In genomic region chr7:36137754-36138153, GRCh38 we compare ENCODE assay signal across 16 cellular contexts.
"Had no signal": no experiment of that assay in that cellular context is flagged by ENCODE, and none has a peak within 500 bp of the region (broad histone marks: within the 10 kb centered on the region; RNA-seq: fewer than 3 reads in every experiment).

No MANE protein-coding gene starts in this region.

- H3K27me3 ChIP-seq: esophagus squamous epithelium, gastroesophageal sphincter, sigmoid colon had no signal

- H3K4me3 ChIP-seq: esophagus squamous epithelium, gastroesophageal sphincter, psoas muscle, sigmoid colon, skin epidermis had no signal

- DNase-seq: effector memory CD4-positive, alpha-beta T cell; esophagus squamous epithelium; foreskin fibroblast; islet precursor cell; mammary epithelial cell; naive thymus-derived CD4-positive, alpha-beta T cell; nephron progenitor cell; psoas muscle; sigmoid colon; stimulated activated CD4-positive, alpha-beta T cell treated with anti-CD3 and anti-CD28 coated beads, Interleukin-12 subunit alpha, Interleukin-12 subunit beta, amount 100 ng/mL, for 4 hours; stimulated activated CD4-positive, alpha-beta T cell treated with anti-CD3 and anti-CD28 coated beads, Interleukin-2, amount 100 ng/mL, for 48 hours; stimulated activated naive CD4-positive, alpha-beta T cell treated with Interleukin-2 at 50 U/mL for 16 hours; trophoblast cell had no signal

- H3K27ac ChIP-seq: epithelial cell of prostate, esophagus squamous epithelium, gastroesophageal sphincter, psoas muscle, sigmoid colon, skin epidermis had no signal

- H3K36me3 ChIP-seq: esophagus squamous epithelium, gastroesophageal sphincter, sigmoid colon had no signal

- H3K4me1 ChIP-seq: gastroesophageal sphincter, psoas muscle, sigmoid colon had no signal

- ATAC-seq: gastroesophageal sphincter; naive thymus-derived CD4-positive, alpha-beta T cell; psoas muscle had no signal

- H3K9me3 ChIP-seq: esophagus squamous epithelium, gastroesophageal sphincter, psoas muscle, sigmoid colon had no signal
